Comparison of ENCODE assay signal across 16 cellular contexts in genomic region chr17:81045590-81046095, GRCh38. TPM values are rescaled to one million over a fixed set of nuclear protein-coding genes. Genes with fewer than 3 reads are reported as not detected.
DNase-seq lines count a peak whose midpoint lies in the region; ATAC-seq and TF ChIP-seq lines count a peak whose summit lies in the region.
"Had no signal": no experiment of that assay in that cellular context is flagged by ENCODE, and none has a peak within 500 bp of the region (broad histone marks: within the 10 kb centered on the region; RNA-seq: fewer than 3 reads in every experiment).

No MANE protein-coding gene starts in this region.

- peaks cover 52% of the 10 kb centered on the region for H3K36me3 Mint-ChIP-seq in dendritic cell treated with granulocyte-macrophage colony-stimulating factor and Interleukin-4, amounts not matched to agents 40 ng/mL and 50 ng/mL, for 4 days (ENCODE audit: low read depth)
- H3K36me3 Mint-ChIP-seq in activated T-cell treated with anti-CD3 and anti-CD28 coated beads, Interleukin-2, amount 50 U/mL, for 72 hours (ENCODE audit: insufficient read depth in 2 of 2): no peaks in the 10 kb centered on the region
- H3K36me3 Mint-ChIP-seq: naive B cell had no signal

- H3K4me1 Mint-ChIP-seq in dendritic cell treated with granulocyte-macrophage colony-stimulating factor and Interleukin-4, amounts not matched to agents 40 ng/mL and 50 ng/mL, for 4 days (ENCODE audit: low read depth): peaks cover 85% of the 10 kb centered on the region
- peaks cover 12% of the 10 kb centered on the region for H3K4me1 Mint-ChIP-seq in activated T-cell treated with anti-CD3 and anti-CD28 coated beads, Interleukin-2, amount 50 U/mL, for 72 hours (ENCODE audit: low read depth)

- H3K14ac ChIP-seq in mesenchymal stem cell (ENCODE audit: low read length in 2 of 2): no peak overlapping the region

- peak overlapping the region in 1 of 2 experiments; percentile 9 for H3K4ac ChIP-seq in mesenchymal stem cell (ENCODE audit: low read depth in 1 of 2, low read length in 2 of 2)

- H3K79me1 ChIP-seq in mesenchymal stem cell (replicated peaks; ENCODE audit: low read length, poor library complexity, severe bottlenecking): peaks cover 2% of the 10 kb centered on the region

- H3K4me3 Mint-ChIP-seq in dendritic cell treated with granulocyte-macrophage colony-stimulating factor and Interleukin-4, amounts not matched to agents 40 ng/mL and 50 ng/mL, for 4 days: no peak overlapping the region
- no peak overlapping the region for H3K4me3 Mint-ChIP-seq in activated T-cell treated with anti-CD3 and anti-CD28 coated beads, Interleukin-2, amount 50 U/mL, for 72 hours
- H3K4me3 Mint-ChIP-seq: activated CD4-positive, alpha-beta T cell treated with anti-CD3 and anti-CD28 coated beads for 36 hours; B cell; naive B cell had no signal

- H3K36me3 ChIP-seq in mesenchymal stem cell (ENCODE audit: control insufficient read depth in 1 of 2, insufficient read depth in 2 of 2, low read depth in 1 of 2, low read length in 2 of 2) (peaks cover 0 to 28% of the 10 kb centered on the region in 2 experiments), transverse colon (no peaks in the 10 kb centered on the region)

- TF ChIP-seq EP300 in transverse colon (IDR thresholded peaks at IDR 0.05; ENCODE audit: low read depth): no peak

- peak overlapping the region; percentile 77 for H3K27ac Mint-ChIP-seq in dendritic cell treated with granulocyte-macrophage colony-stimulating factor and Interleukin-4, amounts not matched to agents 40 ng/mL and 50 ng/mL, for 4 days
- no peak overlapping the region for H3K27ac Mint-ChIP-seq in activated T-cell treated with anti-CD3 and anti-CD28 coated beads, Interleukin-2, amount 50 U/mL, for 72 hours
- H3K27ac Mint-ChIP-seq: activated CD4-positive, alpha-beta T cell treated with anti-CD3 and anti-CD28 coated beads for 36 hours; B cell; naive B cell had no signal

- no peak overlapping the region for H4K8ac ChIP-seq in mesenchymal stem cell (ENCODE audit: low read length)

- H3K18ac ChIP-seq in mesenchymal stem cell (ENCODE audit: low read depth in 1 of 2, low read length in 2 of 2): peak overlapping the region; percentile 8 to 41

- H3K9me3 ChIP-seq in mesenchymal stem cell (ENCODE audit: control insufficient read depth, low read length) (no peaks in the 10 kb centered on the region), transverse colon (no peaks in the 10 kb centered on the region)
- H3K9me3 ChIP-seq: psoas muscle had no signal

- intact Hi-C loops in dendritic cell treated with granulocyte-macrophage colony-stimulating factor and Interleukin-4, amounts not matched to agents 40 ng/mL and 50 ng/mL, for 4 days (cut with micrococcal nuclease): no loop called here
- intact Hi-C loops in transverse colon (cut with DNase I; ENCODE audit: low total_unique reads): no loop called here

- no peak overlapping the region for H2AFZ ChIP-seq in mesenchymal stem cell (ENCODE audit: low read depth, low read length)

- H3K27me3 Mint-ChIP-seq in dendritic cell treated with granulocyte-macrophage colony-stimulating factor and Interleukin-4, amounts not matched to agents 40 ng/mL and 50 ng/mL, for 4 days: peaks cover 5% of the 10 kb centered on the region
- H3K27me3 Mint-ChIP-seq in activated T-cell treated with anti-CD3 and anti-CD28 coated beads, Interleukin-2, amount 50 U/mL, for 72 hours (ENCODE audit: low read depth): no peaks in the 10 kb centered on the region
- H3K27me3 Mint-ChIP-seq: activated CD4-positive, alpha-beta T cell treated with anti-CD3 and anti-CD28 coated beads for 36 hours had no signal

- H3K27ac ChIP-seq in RWPE1 (peak overlapping the region; percentile 98), mesenchymal stem cell (ENCODE audit: low read length, poor library complexity, severe bottlenecking) (peak overlapping the region; percentile 94), transverse colon (peak overlapping the region; percentile 48 to 77 (median 72))

- no peaks in the 10 kb centered on the region for H3K9me3 Mint-ChIP-seq in dendritic cell treated with granulocyte-macrophage colony-stimulating factor and Interleukin-4, amounts not matched to agents 40 ng/mL and 50 ng/mL, for 4 days
- no peaks in the 10 kb centered on the region for H3K9me3 Mint-ChIP-seq in activated T-cell treated with anti-CD3 and anti-CD28 coated beads, Interleukin-2, amount 50 U/mL, for 72 hours
- H3K9me3 Mint-ChIP-seq: naive B cell had no signal

- no peak overlapping the region for H3K4me3 ChIP-seq in mesenchymal stem cell (ENCODE audit: insufficient read depth in 1 of 2, low read depth in 1 of 2, low read length in 2 of 2)
- H3K4me3 ChIP-seq in transverse colon: no peak overlapping the region

- CTCF ChIA-PET in RWPE1 (lab: Yijun Ruan, JAX): interaction anchor here (0.7 kb wide), 1 partner anchor 94 kb away, joined by 3 read pairs; no protein-coding TSS in a partner anchor

- TF ChIP-seq CTCF in RWPE1 (conservative IDR thresholded peaks at IDR 0.05; ENCODE audit: low read depth): no peak
- TF ChIP-seq CTCF in transverse colon (IDR thresholded peaks at IDR 0.05): no peak

- WGBS in mesenchymal stem cell: 94% methylated on average over 9 of the region's 9 CpGs
- 69% methylated on average over 4 of the region's 9 CpGs; no CpG with 5 or more reads in 1 of the 2 donors for WGBS in transverse colon (ENCODE audit: low coverage in 1 of 2), 2 donors

- H3K27me3 ChIP-seq in mesenchymal stem cell (ENCODE audit: control insufficient read depth in 1 of 2, insufficient read depth in 1 of 2, low read length in 2 of 2): no peaks in the 10 kb centered on the region
- no peaks in the 10 kb centered on the region for H3K27me3 ChIP-seq in transverse colon

- in situ Hi-C loops in transverse colon (cut with MboI; ENCODE audit: low pct_ligation_motif_present in 1 of 4, low pct_unique_long_range_greater_than_20kb in 1 of 4, low sequenced_read_pairs in 3 of 4): no loop called here

- no peak overlapping the region for H3K4me2 ChIP-seq in mesenchymal stem cell (ENCODE audit: low read length, poor library complexity, severe bottlenecking)

- no peak overlapping the region for H2BK120ac ChIP-seq in mesenchymal stem cell (ENCODE audit: low read depth, low read length)

- DNase-seq in RWPE1 (ENCODE audit: low spot score) (no peak), mesenchymal stem cell (no peak), transverse colon (no peak), 8988T (no peak)
- DNase-seq in stimulated activated CD4-positive, alpha-beta T cell treated with anti-CD3 and anti-CD28 coated beads, Interleukin-12 subunit alpha, Interleukin-12 subunit beta, amount 100 ng/mL, for 4 hours: no peak
- no peak for DNase-seq in activated T-cell treated with anti-CD3 and anti-CD28 coated beads, Interleukin-2, amount 50 U/mL, for 72 hours
- DNase-seq: activated CD4-positive, alpha-beta T cell treated with anti-CD3 and anti-CD28 coated beads for 36 hours; activated CD8-positive, alpha-beta memory T cell treated with anti-CD3 and anti-CD28 coated beads, Interleukin-2, amount 50 U/mL, for 48 hours; activated naive CD4-positive, alpha-beta T cell treated with Interleukin-2 at 50 U/mL for 16 hours; HCEC 1CT; naive B cell; psoas muscle; SIG-M5; T-helper 2 cell had no signal

- H2AK5ac ChIP-seq in mesenchymal stem cell (ENCODE audit: low read length, severe bottlenecking): peak overlapping the region; percentile 28

- peak overlapping the region; percentile 58 for H2BK5ac ChIP-seq in mesenchymal stem cell (ENCODE audit: low read depth, low read length, poor library complexity, severe bottlenecking)

- peak overlapping the region in 1 of 2 experiments; percentile 60 for H2BK12ac ChIP-seq in mesenchymal stem cell (ENCODE audit: low read length in 2 of 2)

- POLR2A ChIA-PET in RWPE1 (lab: Yijun Ruan, JAX; ENCODE audit: low non-redundant PET): no interaction called here

- peak overlapping the region in 1 of 2 experiments; percentile 16 for H3K23ac ChIP-seq in mesenchymal stem cell (ENCODE audit: low read length in 2 of 2)

- peak overlapping the region; percentile 67 for H3K9ac ChIP-seq in mesenchymal stem cell (ENCODE audit: low read length)

- no peak for ATAC-seq in activated T-cell treated with anti-CD3 and anti-CD28 coated beads, Interleukin-2, amount 50 U/mL, for 72 hours (replicated peaks in 1 of 2)
- ATAC-seq: activated CD4-positive, alpha-beta T cell treated with anti-CD3 and anti-CD28 coated beads for 36 hours had no signal

- no peak for TF ChIP-seq POLR2A in transverse colon (IDR thresholded peaks at IDR 0.05)

- H3K4me1 ChIP-seq in mesenchymal stem cell (ENCODE audit: control insufficient read depth, insufficient read depth, low read depth, low read length) (peaks cover 87% of the 10 kb centered on the region), transverse colon (peaks cover 29 to 65% (median 44%) of the 10 kb centered on the region in 4 donors)

- H4K91ac ChIP-seq in mesenchymal stem cell (ENCODE audit: low read length): peak overlapping the region; percentile 30

- H2BK15ac ChIP-seq in mesenchymal stem cell (ENCODE audit: low read depth, poor library complexity, severe bottlenecking): peak overlapping the region; percentile 41

RNA-seq across cellular contexts. Expression of gene BAIAP2, which starts 10.7 kb away (rescaled TPM):
- 20.5 TPM for polyA plus RNA-seq in mesenchymal stem cell (2013, experiment 1 of 2)
- polyA plus RNA-seq in mesenchymal stem cell (2013, experiment 2 of 2): 20.4 TPM
- 10 to 100 TPM; 11.7 to 62.1 (median 39.6) TPM for total RNA-seq in transverse colon
- total RNA-seq in activated T-cell treated with anti-CD3 and anti-CD28 coated beads, Interleukin-2, amount 50 U/mL, for 72 hours: 1 to 10 TPM; 8.7 TPM

RNA-seq across cellular contexts. Expression of gene CHMP6, which starts 54.0 kb away (rescaled TPM):
- 12.7 TPM for polyA plus RNA-seq in mesenchymal stem cell (2013, experiment 1 of 2)
- polyA plus RNA-seq in mesenchymal stem cell (2013, experiment 2 of 2): 12.0 TPM
- total RNA-seq in transverse colon: 100 to 1,000 TPM in 1 of 4 donors, 10 to 100 TPM in 3; 38.6 to 107 (median 41.7) TPM
- 10 to 100 TPM; 11.2 to 12.2 TPM for total RNA-seq in activated T-cell treated with anti-CD3 and anti-CD28 coated beads, Interleukin-2, amount 50 U/mL, for 72 hours
